In genomic region chr12:49866859-49867579, GRCh38 we compare ENCODE assay signal across 8 cellular contexts. TPM values are rescaled to one million over a fixed set of nuclear protein-coding genes. Genes with fewer than 3 reads are reported as not detected.
DNase-seq lines count a peak whose midpoint lies in the region; ATAC-seq, FAIRE-seq and TF ChIP-seq lines count a peak whose summit lies in the region.

No MANE protein-coding gene starts in this region.

- ATAC-seq in A549 = peak; percentile 55 to 92
- ATAC-seq in lower lobe of right lung = peak; percentile 81 to 84
- no peak for ATAC-seq in HG02884 (IDR thresholded peaks at IDR 0.05; ENCODE audit: unreplicated experiment)

- no peak for TF ChIP-seq EP300 in A549 (IDR thresholded peaks at IDR 0.05)

- TF ChIP-seq RAD21 in A549 (conservative IDR thresholded peaks at IDR 0.05 in 1 of 2, IDR thresholded peaks at IDR 0.05 in 1 of 2) = peak; percentile 84 to 91

- POLR2A ChIA-PET in A549 (lab: Yijun Ruan, JAX) = no interaction called here

- 35% methylated on average over 19 of the region's 19 CpGs for WGBS in A549 (ENCODE audit: missing lambda C conversion rate)

- TF ChIP-seq POLR2A in A549 (IDR thresholded peaks at IDR 0.05; ENCODE audit: low read length) = no peak
- no peak for TF ChIP-seq POLR2A in GM12891 (IDR thresholded peaks at IDR 0.05; ENCODE audit: low read depth, low read length)

- no peak overlapping the region for H3K4me2 ChIP-seq in A549

- TF ChIP-seq CTCF in A549 (IDR thresholded peaks at IDR 0.05) (peak; percentile 88), lower lobe of right lung (IDR thresholded peaks at IDR 0.05) (peak; percentile 98)

- DNase-seq in A549 (ENCODE audit: low read depth in 1 of 2, low spot score in 1 of 2) (peak; percentile 66 to 95), GM12891 (ENCODE audit: insufficient read length, low spot score) (peak; percentile 93), NCI-H2196 (lab: John Stamatoyannopoulos, UW; ENCODE audit: unreplicated experiment) (peak; percentile 81), dermis blood vessel endothelial cell (peak; percentile 73), lower lobe of right lung (peak; percentile 85)
- peak; percentile 54 to 70 for DNase-seq in activated CD4-positive, alpha-beta T cell treated with anti-CD3 and anti-CD28 coated beads, Interleukin-2, amount 50 U/mL, for 24 hours (ENCODE audit: low read depth in 1 of 2, low spot score in 1 of 2)
- peak; percentile 70 for DNase-seq in stimulated activated CD8-positive, alpha-beta memory T cell treated with anti-CD3 and anti-CD28 coated beads, Interleukin-15, amount 100 ng/mL, for 1 hour (ENCODE audit: low read depth)

- FAIRE-seq in A549 (lab: Jason Lieb, UNC) = no peak
- peak; percentile 16 for FAIRE-seq in GM12891 (lab: Jason Lieb, UNC)

- intact Hi-C loops in lower lobe of right lung (cut with DNase I) = no loop called here

- CTCF ChIA-PET in A549 (lab: Yijun Ruan, JAX) = interaction anchor here (0.6 to 11.5 kb wide), 70 partner anchors 8 to 462 kb away, joined by 3 to 104 read pairs (median 5); partner anchors contain the start of genes AQP5, BCDIN3D, CERS5 and COX14

- H3K9me3 ChIP-seq in A549 (no peaks in the 10 kb centered on the region), lower lobe of right lung (no peaks in the 10 kb centered on the region)

- H3K27ac ChIP-seq in A549 (peak overlapping the region in 1 of 2 experiments; percentile 22; a peak in 1 of 6 replicates), lower lobe of right lung (peak overlapping the region; percentile 44)

- peaks cover 9% of the 10 kb centered on the region for H3K27me3 ChIP-seq in lower lobe of right lung (ENCODE audit: low read depth)

- H3K4me1 ChIP-seq in A549 (no peaks in the 10 kb centered on the region; the same call in 2 of the 3 replicates), lower lobe of right lung (peaks cover 29% of the 10 kb centered on the region)

- no peaks in the 10 kb centered on the region for H3K36me3 ChIP-seq in lower lobe of right lung

- H3K4me3 ChIP-seq in A549 = no peak overlapping the region
- no peak overlapping the region for H3K4me3 ChIP-seq in lower lobe of right lung

TF ChIP-seq in A549, 52 proteins besides CTCF, POLR2A, EP300 and RAD21 (continues in another document):
- TF ChIP-seq SMC3 (IDR thresholded peaks at IDR 0.05) (peak; percentile 71), CEBPB (IDR thresholded peaks at IDR 0.05) (no peak), E2F6 (IDR thresholded peaks at IDR 0.05; ENCODE audit: borderline replicate concordance, low read depth) (no peak), BHLHE40 (IDR thresholded peaks at IDR 0.05; ENCODE audit: low read depth, low read length) (no peak), MYC (IDR thresholded peaks at IDR 0.05; ENCODE audit: borderline replicate concordance, low read length) (no peak), HDAC2 (IDR thresholded peaks at IDR 0.05) (no peak), MAZ (IDR thresholded peaks at IDR 0.05; ENCODE audit: borderline replicate concordance, low read depth, low read length) (peak; percentile 55; the same call in 1 of the 2 replicates), TFCP2L1 (CRISPR knock-in tag; IDR thresholded peaks at IDR 0.05) (no peak), NFE2L2 (conservative IDR thresholded peaks at IDR 0.05; ENCODE audit: low read length) (no peak), EHF (CRISPR knock-in tag; IDR thresholded peaks at IDR 0.05) (no peak), JUNB (IDR thresholded peaks at IDR 0.05) (no peak), MAX (IDR thresholded peaks at IDR 0.05) (peak; percentile 51; the same call in 1 of the 2 replicates), HOXA7 (CRISPR knock-in tag; IDR thresholded peaks at IDR 0.05) (no peak), FOSB (CRISPR knock-in tag; IDR thresholded peaks at IDR 0.05) (no peak), NPAS2 (CRISPR knock-in tag; IDR thresholded peaks at IDR 0.05; ENCODE audit: borderline replicate concordance) (no peak), SREBF2 (IDR thresholded peaks at IDR 0.05) (no peak)

TF ChIP-seq in GM12891, 5 proteins besides CTCF, POLR2A, EP300 and RAD21:
- TF ChIP-seq PAX5 (IDR thresholded peaks at IDR 0.05; ENCODE audit: insufficient read depth, low read length, severe bottlenecking) = no peak
- no peak for TF ChIP-seq SPI1 (IDR thresholded peaks at IDR 0.05; ENCODE audit: low read depth, low read length)
- no peak for TF ChIP-seq POLR2AphosphoS5 (IDR thresholded peaks at IDR 0.05; ENCODE audit: low read depth, low read length)
- TF ChIP-seq TAF1 (IDR thresholded peaks at IDR 0.05; ENCODE audit: low read depth, low read length) = no peak
- peak; percentile 98 for TF ChIP-seq POU2F2 (IDR thresholded peaks at IDR 0.05; ENCODE audit: low read depth, low read length)

RNA-seq across cellular contexts. Expression of gene BCDIN3D, which starts 24.1 kb away (rescaled TPM):
- polyA plus RNA-seq in A549 (2011; rRNA removed) (5.8 and 6.9 TPM in 2 replicates), A549 (2017; fragmentation: RNase III; extraction: RNeasy Plus Mini Kit Qiagen cat#74134 plus additional on column Dnase treatment) (3.8 to 4.8 TPM (median 4.2 TPM) in 3 replicates)
- 2.0 and 2.6 TPM in 2 replicates for polyA plus RNA-seq in A549 (2012; cell fraction: cytosol; rRNA removed)
- 1.5 and 2.5 TPM in 2 replicates for polyA plus RNA-seq in A549 (2012; cell fraction: nucleus; rRNA removed)
- 6.4 and 7.7 TPM in 2 replicates for polyA minus RNA-seq in A549 (2011; rRNA and poly(A)+ RNA removed)
- 2.4 TPM for polyA plus RNA-seq in GM12891 (2012; ENCODE audit: low read depth, missing spikeins)
- total RNA-seq in dermis blood vessel endothelial cell (2.8 and 4.3 TPM in 2 replicates), lower lobe of right lung (5.1 TPM)

RNA-seq across cellular contexts. Expression of gene FAIM2, which starts 36.7 kb away (rescaled TPM):
- polyA plus RNA-seq in A549 (2011; rRNA removed) = 0.11 and 0.23 TPM in 2 replicates
- not detected in 2 replicates for polyA plus RNA-seq in A549 (2012; cell fraction: cytosol; rRNA removed)
- polyA plus RNA-seq in A549 (2012; cell fraction: nucleus; rRNA removed) = not detected in 2 replicates
- polyA plus RNA-seq in A549 (2017; fragmentation: RNase III; extraction: RNeasy Plus Mini Kit Qiagen cat#74134 plus additional on column Dnase treatment) = not detected in 3 replicates
- 0.15 TPM in 1 of 2 replicates, not detected in the other for polyA minus RNA-seq in A549 (2011; rRNA and poly(A)+ RNA removed)
- polyA plus RNA-seq in GM12891 (2012; ENCODE audit: low read depth, missing spikeins) = not detected
- not detected in 2 replicates for total RNA-seq in dermis blood vessel endothelial cell
- 2.9 TPM for total RNA-seq in lower lobe of right lung

RNA-seq across cellular contexts. Expression of gene NCKAP5L, which starts 38.8 kb away (rescaled TPM):
- 3.0 and 3.5 TPM in 2 replicates for polyA plus RNA-seq in A549 (2011; rRNA removed)
- polyA plus RNA-seq in A549 (2012; cell fraction: cytosol; rRNA removed) = 3.6 and 5.7 TPM in 2 replicates
- polyA plus RNA-seq in A549 (2012; cell fraction: nucleus; rRNA removed) = 13.6 and 16.0 TPM in 2 replicates
- 6.9 to 9.3 TPM (median 8.5 TPM) in 3 replicates for polyA plus RNA-seq in A549 (2017; fragmentation: RNase III; extraction: RNeasy Plus Mini Kit Qiagen cat#74134 plus additional on column Dnase treatment)
- 9.0 and 9.6 TPM in 2 replicates for polyA minus RNA-seq in A549 (2011; rRNA and poly(A)+ RNA removed)
- 8.5 TPM for polyA plus RNA-seq in GM12891 (2012; ENCODE audit: low read depth, missing spikeins)
- total RNA-seq in dermis blood vessel endothelial cell = 12.8 and 14.0 TPM in 2 replicates
- total RNA-seq in lower lobe of right lung = 24.5 TPM
